ENCODE assay signal across 16 cellular contexts in the genomic region with DNA sequence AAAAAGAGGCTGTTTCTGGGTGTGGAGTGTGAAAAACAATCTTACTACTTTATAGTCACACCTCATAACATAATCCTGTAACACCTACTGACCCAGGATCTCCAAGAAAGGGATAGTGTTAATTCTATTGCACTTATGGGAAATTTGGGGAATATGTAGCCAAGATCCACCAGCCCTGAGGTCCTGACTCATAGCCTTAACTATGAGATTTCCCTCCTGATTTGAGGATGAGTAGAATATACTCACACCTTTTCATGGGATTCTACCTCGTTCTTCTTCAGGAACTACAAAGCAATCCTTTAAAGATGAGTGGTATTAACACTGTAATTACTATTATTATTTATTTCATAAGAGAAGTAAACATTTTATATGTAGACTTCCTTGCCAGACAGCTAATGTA.
DNase-seq lines count a peak whose midpoint lies in the region; ATAC-seq, FAIRE-seq and TF ChIP-seq lines count a peak whose summit lies in the region.
"Had no signal": no experiment of that assay in that cellular context is flagged by ENCODE, and none has a peak within 500 bp of the region (broad histone marks: within the 10 kb centered on the region; RNA-seq: fewer than 3 reads in every experiment).

No MANE protein-coding gene starts in this region.

- in situ Hi-C loops in mammary epithelial cell (cut with MboI; ENCODE audit: low sequenced_read_pairs in 2 of 2), result no loop called here

- no peaks in the 10 kb centered on the region for H3K9me3 ChIP-seq in mammary epithelial cell (replicated peaks; ENCODE audit: insufficient read depth, low read length)
- no peaks in the 10 kb centered on the region for H3K9me3 ChIP-seq in small intestine (ENCODE audit: control insufficient read depth, low read depth)
- H3K9me3 ChIP-seq: BLaER1 treated with 17β-estradiol and CSF1 and Interleukin-3, amounts not matched to agents 10 nM and 100 nM; HAP-1 had no signal

- no peaks in the 10 kb centered on the region for H3K27me3 Mint-ChIP-seq in Calu3 (ENCODE audit: unreplicated experiment)

- WGBS in mammary epithelial cell (ENCODE audit: low coverage, missing lambda C conversion rate), result 0% methylated on average over 1 of the region's 1 CpG
- WGBS in small intestine, 3 donors, result 48 to 82% (median 60%) methylated on average over 1 of the region's 1 CpG

- H3K27ac ChIP-seq in mammary epithelial cell (ENCODE audit: insufficient read depth, low read depth, low read length) (peak overlapping the region; percentile 85), foreskin keratinocyte (peak overlapping the region; percentile 98), small intestine (ENCODE audit: low read depth in 1 of 2, low read length in 1 of 2) (no peak overlapping the region)
- H3K27ac ChIP-seq: BLaER1 treated with 17β-estradiol and CSF1 and Interleukin-3, amounts not matched to agents 10 nM and 100 nM had no signal

- DNase-seq in Calu3, result no peak
- DNase-seq in NCI-H226, result peak; percentile 29
- DNase-seq in mammary epithelial cell, result peak; percentile 75
- DNase-seq in foreskin keratinocyte, result peak in 1 of 2 donors; percentile 61
- no peak for DNase-seq in small intestine
- DNase-seq in NCI-H345 (lab: John Stamatoyannopoulos, UW), result no peak
- no peak for DNase-seq in SW480 (ENCODE audit: low spot score)
- DNase-seq: 8988T; CD4-positive, CD25-positive, alpha-beta regulatory T cell; DMS 273 treated with DMSO at 0.1 percent for 48 hours; GOT3 had no signal

- peak overlapping the region; percentile 65 for H3K4me3 Mint-ChIP-seq in Calu3 (ENCODE audit: low read depth, unreplicated experiment)
- H3K4me3 Mint-ChIP-seq: CD4-positive, CD25-positive, alpha-beta regulatory T cell had no signal

- peaks cover 74% of the 10 kb centered on the region for H3K4me1 Mint-ChIP-seq in Calu3 (ENCODE audit: low read depth, unreplicated experiment)
- H3K4me1 Mint-ChIP-seq: CD4-positive, CD25-positive, alpha-beta regulatory T cell had no signal

- peak; percentile 47 for ATAC-seq in foreskin keratinocyte
- no peak for ATAC-seq in GM19328 (IDR thresholded peaks at IDR 0.05; ENCODE audit: unreplicated experiment)
- ATAC-seq: GM12878 had no signal

- intact Hi-C loops in Calu3 (cut with micrococcal nuclease; ENCODE audit: unreplicated experiment), result loop anchor here (2.0 to 5.0 kb wide), 3 partner anchors 149 to 396 kb away; partner anchors contain the start of gene MECOM
- intact Hi-C loops in mammary epithelial cell (cut with micrococcal nuclease), result loop anchor here (5.0 to 10.0 kb wide), 4 partner anchors 149 to 483 kb away; partner anchors contain the start of gene MECOM

- H3K9me3 Mint-ChIP-seq in Calu3 (ENCODE audit: low read depth, unreplicated experiment), result no peaks in the 10 kb centered on the region

- peak overlapping the region; percentile 7 for H3K4me2 ChIP-seq in mammary epithelial cell (ENCODE audit: insufficient read depth, low read depth, low read length)
- H3K4me2 ChIP-seq: BLaER1 treated with 17β-estradiol and CSF1 and Interleukin-3, amounts not matched to agents 10 nM and 100 nM had no signal

- CTCF ChIA-PET in Calu3 (lab: Charles Lee), result no interaction called here
- CTCF ChIA-PET in mammary epithelial cell (lab: Charles Lee; ENCODE audit: low non-redundant PET), result no interaction called here

- H3K4me1 ChIP-seq in mammary epithelial cell (ENCODE audit: insufficient read depth, low read length), result peaks cover 36% of the 10 kb centered on the region
- peaks cover 35% of the 10 kb centered on the region for H3K4me1 ChIP-seq in foreskin keratinocyte
- peaks cover 0 to 2% of the 10 kb centered on the region in 2 donors for H3K4me1 ChIP-seq in small intestine (ENCODE audit: control insufficient read depth in 2 of 2, insufficient read depth in 1 of 2, low read depth in 1 of 2, low read length in 1 of 2)

- dilution Hi-C loops in mammary epithelial cell (cut with HindIII; ENCODE audit: low sequenced_read_pairs), result no loop called here

- H3K27me3 ChIP-seq in mammary epithelial cell (ENCODE audit: insufficient read depth, low read length), result no peaks in the 10 kb centered on the region
- H3K27me3 ChIP-seq in foreskin keratinocyte, result no peaks in the 10 kb centered on the region
- H3K27me3 ChIP-seq in small intestine (ENCODE audit: control insufficient read depth in 2 of 2, insufficient read depth in 2 of 2, low read length in 2 of 2), result no peaks in the 10 kb centered on the region

- H3K36me3 ChIP-seq in mammary epithelial cell (ENCODE audit: insufficient read depth, low read length) (no peaks in the 10 kb centered on the region), small intestine (ENCODE audit: control insufficient read depth in 2 of 2, insufficient read depth in 2 of 2, low read length in 2 of 2) (no peaks in the 10 kb centered on the region)
- H3K36me3 ChIP-seq: BLaER1 treated with 17β-estradiol and CSF1 and Interleukin-3, amounts not matched to agents 10 nM and 100 nM; HAP-1 had no signal

- TF ChIP-seq CTCF in Calu3 (IDR thresholded peaks at IDR 0.05; ENCODE audit: unreplicated experiment) (no peak), mammary epithelial cell (conservative IDR thresholded peaks at IDR 0.05 in 1 of 2, IDR thresholded peaks at IDR 0.05 in 1 of 2; ENCODE audit: extremely low read depth in 1 of 2, insufficient read depth in 1 of 2, low read depth in 1 of 2, low read length in 2 of 2) (no peak), foreskin keratinocyte (conservative IDR thresholded peaks at IDR 0.05) (no peak)

- BruUV-seq in Calu3 (replicated peaks; lab: Mats Ljungman, UMichigan), result no TSS peak
- no TSS peak for BruUV-seq in mammary epithelial cell (replicated peaks; lab: Mats Ljungman, UMichigan)

- no peak overlapping the region for H3K9ac ChIP-seq in mammary epithelial cell (ENCODE audit: insufficient read depth, low read length)
- H3K9ac ChIP-seq: BLaER1 treated with 17β-estradiol and CSF1 and Interleukin-3, amounts not matched to agents 10 nM and 100 nM had no signal

- no peak overlapping the region for H2AFZ ChIP-seq in mammary epithelial cell (ENCODE audit: low read depth, low read length)

- FAIRE-seq in small intestine (lab: Jason Lieb, UNC), result no peak
- FAIRE-seq: GM12878, GM18507 had no signal

- H3K4me3 ChIP-seq in mammary epithelial cell (replicated peaks in 1 of 3; ENCODE audit: insufficient read depth in 1 of 3, low read depth in 2 of 3, low read length in 3 of 3) (no peak overlapping the region), small intestine (ENCODE audit: low read depth in 1 of 2, low read length in 2 of 2) (no peak overlapping the region)
- H3K4me3 ChIP-seq: BLaER1 treated with 17β-estradiol and CSF1 and Interleukin-3, amounts not matched to agents 10 nM and 100 nM; GM12878; HAP-1 had no signal

- H3K27ac Mint-ChIP-seq in Calu3 (ENCODE audit: unreplicated experiment), result peak overlapping the region; percentile 96
- H3K27ac Mint-ChIP-seq: CD4-positive, CD25-positive, alpha-beta regulatory T cell had no signal

- peaks cover 8% of the 10 kb centered on the region for H3K36me3 Mint-ChIP-seq in Calu3 (ENCODE audit: insufficient read depth, unreplicated experiment)
- H3K36me3 Mint-ChIP-seq: CD4-positive, CD25-positive, alpha-beta regulatory T cell had no signal

- H4K20me1 ChIP-seq in mammary epithelial cell (ENCODE audit: insufficient read depth, low read length), result no peaks in the 10 kb centered on the region
- H4K20me1 ChIP-seq: BLaER1 treated with 17β-estradiol and CSF1 and Interleukin-3, amounts not matched to agents 10 nM and 100 nM had no signal

- H3K79me2 ChIP-seq in mammary epithelial cell (ENCODE audit: insufficient read depth, low read length), result no peaks in the 10 kb centered on the region

Comparison
In these comparisons a context has a peak if more than half of its experiments do, and no peak if none do; other contexts are left out.
1. DNase-seq: peak in NCI-H226 (single experiment) and mammary epithelial cell (single experiment); none in Calu3 (single experiment), small intestine (single experiment), NCI-H345 (single experiment) and SW480 (single experiment).
2. H3K27ac ChIP-seq: peak in mammary epithelial cell (single experiment) and foreskin keratinocyte (single experiment); none in small intestine (0 of 2).